1 cellular context compared by ENCODE assay signal in the genomic region with DNA sequence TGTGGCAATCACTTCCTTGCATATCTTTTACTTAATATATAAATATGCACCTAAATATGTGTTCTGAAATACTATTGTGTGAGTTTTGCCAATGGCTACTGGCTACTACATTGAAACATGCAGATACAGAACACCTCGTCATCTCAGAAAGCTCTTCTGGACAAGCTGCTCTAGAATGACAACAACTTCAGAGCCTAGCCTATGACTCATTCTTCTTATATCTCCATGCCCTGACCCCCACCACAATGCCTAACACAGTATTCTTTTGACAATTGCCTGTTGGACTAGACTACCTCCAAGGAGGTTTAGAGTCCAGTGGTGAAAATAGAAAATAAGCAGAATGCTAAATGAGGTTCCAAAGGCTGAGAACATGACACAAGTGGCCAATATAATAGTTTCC.
TF ChIP-seq lines count a peak whose summit lies in the region.

No MANE protein-coding gene starts in this region.

TF ChIP-seq in endothelial cell of umbilical vein, 7 proteins besides CTCF, POLR2A, EP300 and RAD21:
- TF ChIP-seq FOS (IDR thresholded peaks at IDR 0.05; ENCODE audit: borderline replicate concordance, insufficient read depth, low read length) (no peak), GATA2 (IDR thresholded peaks at IDR 0.05; ENCODE audit: insufficient read depth, insufficient read length, low read depth, low read length) (no peak), POLR2AphosphoS5 (IDR thresholded peaks at IDR 0.05; ENCODE audit: insufficient read depth, low read depth, low read length) (no peak), EZH2 (IDR thresholded peaks at IDR 0.05; ENCODE audit: borderline replicate concordance, low read depth, low read length, severe bottlenecking) (no peak), JUN (IDR thresholded peaks at IDR 0.05; ENCODE audit: borderline replicate concordance, insufficient read depth, insufficient read length, low read depth) (no peak), MYC (IDR thresholded peaks at IDR 0.05; ENCODE audit: low read depth, low read length) (no peak)
- TF ChIP-seq, protein P1, sequence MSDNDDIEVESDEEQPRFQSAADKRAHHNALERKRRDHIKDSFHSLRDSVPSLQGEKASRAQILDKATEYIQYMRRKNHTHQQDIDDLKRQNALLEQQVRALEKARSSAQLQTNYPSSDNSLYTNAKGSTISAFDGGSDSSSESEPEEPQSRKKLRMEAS (IDR thresholded peaks at IDR 0.05; ENCODE audit: insufficient read depth, insufficient read length) = no peak
